In the genomic region with DNA sequence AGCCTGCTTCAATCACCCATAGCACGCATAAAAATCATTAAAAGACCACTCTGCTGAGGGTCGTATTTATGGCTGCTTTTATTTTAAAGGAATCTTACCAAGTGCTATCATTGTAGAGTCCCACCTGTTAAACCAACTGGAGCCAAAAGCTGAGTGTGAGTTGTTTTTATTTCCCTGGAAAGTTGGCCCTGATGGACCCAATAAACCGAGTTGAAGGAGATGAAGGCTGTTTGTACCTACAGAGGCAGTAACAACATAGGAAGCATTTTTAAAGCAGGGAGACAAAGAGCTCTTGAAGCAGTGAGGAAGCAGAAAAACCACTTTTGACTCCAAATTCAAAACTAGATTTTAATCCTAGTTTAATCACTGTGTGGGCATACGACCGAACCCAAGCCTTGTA, we compare ENCODE assay signal across 31 cellular contexts.
"Had no signal": no experiment of that assay in that cellular context is flagged by ENCODE, and none has a peak within 500 bp of the region (broad histone marks: within the 10 kb centered on the region; RNA-seq: fewer than 3 reads in every experiment).

No MANE protein-coding gene starts in this region.

- H3K4me3 Mint-ChIP-seq: activated CD4-positive, alpha-beta memory T cell treated with anti-CD3 and anti-CD28 coated beads for 36 hours; activated CD4-positive, alpha-beta T cell treated with anti-CD3 and anti-CD28 coated beads for 36 hours; activated CD4-positive, alpha-beta T cell treated with anti-CD3 and anti-CD28 coated beads, Interleukin-2, amount 10 ng/mL, durations not matched to agents 24 days and 14 days; activated CD8-positive, alpha-beta memory T cell treated with anti-CD3 and anti-CD28 coated beads, Interleukin-2, amount 10 ng/mL, durations not matched to agents 7 days and 5 days; activated CD8-positive, alpha-beta T cell treated with anti-CD3 and anti-CD28 coated beads, Interleukin-2, amount 10 ng/mL, durations not matched to agents 7 days and 5 days; activated naive CD4-positive, alpha-beta T cell treated with anti-CD3 and anti-CD28 coated beads for 36 hours; activated naive CD4-positive, alpha-beta T cell treated with anti-CD3 and anti-CD28 coated beads, Interleukin-2, amount 50 U/mL, for 24 hours; activated naive CD8-positive, alpha-beta T cell treated with anti-CD3 and anti-CD28 coated beads, Interleukin-2, amount 10 ng/mL, durations not matched to agents 7 days and 5 days; activated T-helper 1 cell treated with anti-CD3 and anti-CD28 coated beads, Interleukin-12 subunit alpha, Interleukin-12 subunit beta, Interleukin-2, Interleukin-4 antibody, amounts not matched to agents 30 ng/mL and 10 ng/mL and 1 ng/mL, durations not matched to agents 14 hours and 24 hours and 36 hours; dendritic cell treated with granulocyte-macrophage colony-stimulating factor and Interleukin-4, amounts not matched to agents 40 ng/mL and 50 ng/mL, for 4 days; endodermal cell; T-helper 17 cell; T-helper 2 cell treated with Interferon-gamma antibody and Interleukin-4, amounts not matched to agents 5 μg/mL and 100 μg/mL, for 36 hours had no signal

- ATAC-seq: activated CD4-positive, alpha-beta T cell treated with anti-CD3 and anti-CD28 coated beads for 36 hours; activated CD8-positive, alpha-beta memory T cell treated with anti-CD3 and anti-CD28 coated beads, Interleukin-2, amount 10 ng/mL, durations not matched to agents 7 days and 5 days; activated CD8-positive, alpha-beta T cell treated with anti-CD3 and anti-CD28 coated beads, Interleukin-2, amount 10 ng/mL, durations not matched to agents 7 days and 5 days; esophagus mucosa; T-helper 17 cell had no signal

- H3K27me3 ChIP-seq: brain microvascular endothelial cell, dorsolateral prefrontal cortex had no signal

- H3K36me3 Mint-ChIP-seq: activated CD4-positive, alpha-beta memory T cell treated with anti-CD3 and anti-CD28 coated beads for 36 hours; activated CD8-positive, alpha-beta memory T cell treated with anti-CD3 and anti-CD28 coated beads, Interleukin-2, amount 10 ng/mL, durations not matched to agents 7 days and 5 days; activated naive CD4-positive, alpha-beta T cell treated with anti-CD3 and anti-CD28 coated beads, Interleukin-2, amount 50 U/mL, for 24 hours; activated naive CD8-positive, alpha-beta T cell treated with anti-CD3 and anti-CD28 coated beads, Interleukin-2, amount 10 ng/mL, durations not matched to agents 7 days and 5 days had no signal

- H3K36me3 ChIP-seq: brain microvascular endothelial cell had no signal

- H3K27me3 Mint-ChIP-seq: dendritic cell treated with granulocyte-macrophage colony-stimulating factor and Interleukin-4, amounts not matched to agents 40 ng/mL and 50 ng/mL, for 4 days had no signal

- H3K4me3 ChIP-seq: dorsolateral prefrontal cortex had no signal

- H3K27ac ChIP-seq: brain microvascular endothelial cell had no signal

- H3K9me3 Mint-ChIP-seq: activated CD4-positive, alpha-beta memory T cell treated with anti-CD3 and anti-CD28 coated beads for 36 hours; activated CD4-positive, alpha-beta T cell treated with anti-CD3 and anti-CD28 coated beads, Interleukin-2, amount 10 ng/mL, durations not matched to agents 24 days and 14 days; activated naive CD4-positive, alpha-beta T cell treated with anti-CD3 and anti-CD28 coated beads for 36 hours; activated naive CD4-positive, alpha-beta T cell treated with anti-CD3 and anti-CD28 coated beads, Interleukin-2, amount 50 U/mL, for 24 hours; activated naive CD8-positive, alpha-beta T cell treated with anti-CD3 and anti-CD28 coated beads, Interleukin-2, amount 10 ng/mL, durations not matched to agents 7 days and 5 days; activated T-helper 1 cell treated with anti-CD3 and anti-CD28 coated beads, Interleukin-12 subunit alpha, Interleukin-12 subunit beta, Interleukin-2, Interleukin-4 antibody, amounts not matched to agents 30 ng/mL and 10 ng/mL and 1 ng/mL, durations not matched to agents 14 hours and 24 hours and 36 hours; activated T-helper 2 cell treated with anti-CD3 and anti-CD28 coated beads, Interferon-gamma antibody, Interleukin-2, Interleukin-4, amounts not matched to agents 10 μg/mL and 5 μg/mL and 100 μg/mL, durations not matched to agents 14 hours and 24 hours and 36 hours; dendritic cell treated with granulocyte-macrophage colony-stimulating factor and Interleukin-4, amounts not matched to agents 40 ng/mL and 50 ng/mL, for 4 days; endodermal cell; T-helper 2 cell treated with Interferon-gamma antibody and Interleukin-4, amounts not matched to agents 5 μg/mL and 100 μg/mL, for 36 hours had no signal

- DNase-seq: activated CD4-positive, alpha-beta memory T cell treated with anti-CD3 and anti-CD28 coated beads for 36 hours; activated CD4-positive, alpha-beta T cell treated with anti-CD3 and anti-CD28 coated beads for 36 hours; activated CD4-positive, alpha-beta T cell treated with anti-CD3 and anti-CD28 coated beads, Interleukin-2, amount 10 ng/mL, durations not matched to agents 24 days and 14 days; activated CD4-positive, CD25-positive, alpha-beta regulatory T cell; activated CD4-positive, CD25-positive, alpha-beta regulatory T cell treated with anti-CD3 and anti-CD28 coated beads, Interleukin-2, amount 50 U/mL, for 72 hours; activated CD8-positive, alpha-beta memory T cell treated with anti-CD3 and anti-CD28 coated beads, Interleukin-2, amount 10 ng/mL, durations not matched to agents 7 days and 5 days; activated CD8-positive, alpha-beta memory T cell treated with anti-CD3 and anti-CD28 coated beads, Interleukin-2, amount 50 U/mL, for 4 hours; activated CD8-positive, alpha-beta T cell treated with anti-CD3 and anti-CD28 coated beads, Interleukin-2, amount 10 ng/mL, durations not matched to agents 7 days and 5 days; activated effector memory CD4-positive, alpha-beta T cell treated with anti-CD3 and anti-CD28 coated beads, Interleukin-2, amount 50 U/mL, for 16 hours; activated naive CD4-positive, alpha-beta T cell treated with anti-CD3 and anti-CD28 coated beads for 36 hours; activated naive CD8-positive, alpha-beta T cell treated with anti-CD3 and anti-CD28 coated beads, Interleukin-2, amount 10 ng/mL, durations not matched to agents 7 days and 5 days; activated T-cell treated with anti-CD3 and anti-CD28 coated beads, Interleukin-2, amount 50 U/mL, for 1 hour; activated T-cell treated with anti-CD3 and anti-CD28 coated beads, Interleukin-2, amount 50 U/mL, for 48 hours; amniotic stem cell; anterior cingulate cortex; brain microvascular endothelial cell; caudate nucleus; dorsolateral prefrontal cortex; effector memory CD4-positive, alpha-beta T cell; endodermal cell; foreskin fibroblast; head of caudate nucleus; T-helper 1 cell; T-helper 17 cell; T1000 had no signal

- H3K27ac Mint-ChIP-seq: activated CD4-positive, alpha-beta memory T cell treated with anti-CD3 and anti-CD28 coated beads for 36 hours; activated CD4-positive, alpha-beta T cell treated with anti-CD3 and anti-CD28 coated beads for 36 hours; activated CD4-positive, alpha-beta T cell treated with anti-CD3 and anti-CD28 coated beads, Interleukin-2, amount 10 ng/mL, durations not matched to agents 24 days and 14 days; activated CD8-positive, alpha-beta memory T cell treated with anti-CD3 and anti-CD28 coated beads, Interleukin-2, amount 10 ng/mL, durations not matched to agents 7 days and 5 days; activated CD8-positive, alpha-beta T cell treated with anti-CD3 and anti-CD28 coated beads, Interleukin-2, amount 10 ng/mL, durations not matched to agents 7 days and 5 days; activated naive CD4-positive, alpha-beta T cell treated with anti-CD3 and anti-CD28 coated beads for 36 hours; activated naive CD4-positive, alpha-beta T cell treated with anti-CD3 and anti-CD28 coated beads, Interleukin-2, amount 50 U/mL, for 24 hours; activated naive CD8-positive, alpha-beta T cell treated with anti-CD3 and anti-CD28 coated beads, Interleukin-2, amount 10 ng/mL, durations not matched to agents 7 days and 5 days; activated T-helper 1 cell treated with anti-CD3 and anti-CD28 coated beads, Interleukin-12 subunit alpha, Interleukin-12 subunit beta, Interleukin-2, Interleukin-4 antibody, amounts not matched to agents 30 ng/mL and 10 ng/mL and 1 ng/mL, durations not matched to agents 14 hours and 24 hours and 36 hours; activated T-helper 2 cell treated with anti-CD3 and anti-CD28 coated beads, Interferon-gamma antibody, Interleukin-2, Interleukin-4, amounts not matched to agents 10 μg/mL and 5 μg/mL and 100 μg/mL, durations not matched to agents 14 hours and 24 hours and 36 hours; endodermal cell; T-helper 17 cell; T-helper 2 cell treated with Interferon-gamma antibody and Interleukin-4, amounts not matched to agents 5 μg/mL and 100 μg/mL, for 36 hours had no signal
